In genomic region chr5:19739691-19740090, GRCh38 we compare ENCODE assay signal across 2 cellular contexts.
TF ChIP-seq lines count a peak whose summit lies in the region.

No MANE protein-coding gene starts in this region.

TF ChIP-seq in SK-N-SH, 30 proteins besides CTCF, POLR2A, EP300 and RAD21 (continued from another document):
- TF ChIP-seq, protein P1, sequence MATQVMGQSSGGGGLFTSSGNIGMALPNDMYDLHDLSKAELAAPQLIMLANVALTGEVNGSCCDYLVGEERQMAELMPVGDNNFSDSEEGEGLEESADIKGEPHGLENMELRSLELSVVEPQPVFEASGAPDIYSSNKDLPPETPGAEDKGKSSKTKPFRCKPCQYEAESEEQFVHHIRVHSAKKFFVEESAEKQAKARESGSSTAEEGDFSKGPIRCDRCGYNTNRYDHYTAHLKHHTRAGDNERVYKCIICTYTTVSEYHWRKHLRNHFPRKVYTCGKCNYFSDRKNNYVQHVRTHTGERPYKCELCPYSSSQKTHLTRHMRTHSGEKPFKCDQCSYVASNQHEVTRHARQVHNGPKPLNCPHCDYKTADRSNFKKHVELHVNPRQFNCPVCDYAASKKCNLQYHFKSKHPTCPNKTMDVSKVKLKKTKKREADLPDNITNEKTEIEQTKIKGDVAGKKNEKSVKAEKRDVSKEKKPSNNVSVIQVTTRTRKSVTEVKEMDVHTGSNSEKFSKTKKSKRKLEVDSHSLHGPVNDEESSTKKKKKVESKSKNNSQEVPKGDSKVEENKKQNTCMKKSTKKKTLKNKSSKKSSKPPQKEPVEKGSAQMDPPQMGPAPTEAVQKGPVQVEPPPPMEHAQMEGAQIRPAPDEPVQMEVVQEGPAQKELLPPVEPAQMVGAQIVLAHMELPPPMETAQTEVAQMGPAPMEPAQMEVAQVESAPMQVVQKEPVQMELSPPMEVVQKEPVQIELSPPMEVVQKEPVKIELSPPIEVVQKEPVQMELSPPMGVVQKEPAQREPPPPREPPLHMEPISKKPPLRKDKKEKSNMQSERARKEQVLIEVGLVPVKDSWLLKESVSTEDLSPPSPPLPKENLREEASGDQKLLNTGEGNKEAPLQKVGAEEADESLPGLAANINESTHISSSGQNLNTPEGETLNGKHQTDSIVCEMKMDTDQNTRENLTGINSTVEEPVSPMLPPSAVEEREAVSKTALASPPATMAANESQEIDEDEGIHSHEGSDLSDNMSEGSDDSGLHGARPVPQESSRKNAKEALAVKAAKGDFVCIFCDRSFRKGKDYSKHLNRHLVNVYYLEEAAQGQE (IDR thresholded peaks at IDR 0.05; ENCODE audit: low read depth, low read length), result no peak
- TF ChIP-seq RCOR1 (IDR thresholded peaks at IDR 0.05; ENCODE audit: low read length) (no peak), GATA2 (CRISPR knock-in tag; IDR thresholded peaks at IDR 0.05) (peak; percentile 18; the same call in 1 of the 2 replicates), PBX3 (IDR thresholded peaks at IDR 0.05) (no peak), MXI1 (IDR thresholded peaks at IDR 0.05; ENCODE audit: low read depth, low read length) (no peak), SIN3A (IDR thresholded peaks at IDR 0.05; ENCODE audit: borderline replicate concordance, low read depth, low read length) (no peak)

TF ChIP-seq in SK-N-SH treated with all-trans-retinoic acid at 6 μM for 48 hours, 23 proteins besides CTCF, POLR2A, EP300 and RAD21 (continued from another document):
- no peak for TF ChIP-seq PATZ1 (CRISPR knock-in tag; IDR thresholded peaks at IDR 0.05; ENCODE audit: borderline replicate concordance)
- TF ChIP-seq TOX (CRISPR knock-in tag; IDR thresholded peaks at IDR 0.05; ENCODE audit: borderline replicate concordance), result no peak
- TF ChIP-seq ZNF565 (CRISPR knock-in tag; conservative IDR thresholded peaks at IDR 0.05; ENCODE audit: low read depth), result no peak
- no peak for TF ChIP-seq ZNF8 (CRISPR knock-in tag; IDR thresholded peaks at IDR 0.05)
